In genomic region chr19:42250666-42251531, GRCh38 we compare ENCODE assay signal across 8 cellular contexts. TPM values are rescaled to one million over a fixed set of nuclear protein-coding genes. Genes with fewer than 3 reads are reported as not detected.
DNase-seq lines count a peak whose midpoint lies in the region; ATAC-seq and TF ChIP-seq lines count a peak whose summit lies in the region.

No MANE protein-coding gene starts in this region.

- H3K4me3 ChIP-seq in cardiac fibroblast (replicated peaks in 1 of 2; ENCODE audit: low read depth in 2 of 2, low read length in 2 of 2) (peak overlapping the region; percentile 41 to 82), mesendoderm (ENCODE audit: low read length) (no peak overlapping the region), urinary bladder (ENCODE audit: low read depth, low read length) (no peak overlapping the region)

- H3K9me3 Mint-ChIP-seq in activated CD8-positive, alpha-beta memory T cell treated with anti-CD3 and anti-CD28 coated beads, Interleukin-2, amount 10 ng/mL, durations not matched to agents 7 days and 5 days (ENCODE audit: low read depth), result no peaks in the 10 kb centered on the region

- peaks cover 11% of the 10 kb centered on the region for H3K4me1 ChIP-seq in mesendoderm (ENCODE audit: control insufficient read depth, low read depth, low read length)
- H3K4me1 ChIP-seq in urinary bladder (ENCODE audit: insufficient read depth), result peaks cover 2% of the 10 kb centered on the region

- H3K4ac ChIP-seq in mesendoderm (ENCODE audit: low read depth, low read length), result no peak overlapping the region

- peaks cover 5% of the 10 kb centered on the region for H3K36me3 Mint-ChIP-seq in activated CD8-positive, alpha-beta memory T cell treated with anti-CD3 and anti-CD28 coated beads, Interleukin-2, amount 10 ng/mL, durations not matched to agents 7 days and 5 days

- no peak overlapping the region for H3K4me2 ChIP-seq in mesendoderm (ENCODE audit: low read length)

- H2BK5ac ChIP-seq in mesendoderm (ENCODE audit: low read length), result no peak overlapping the region

- CTCF ChIA-PET in activated CD8-positive, alpha-beta memory T cell treated with anti-CD3 and anti-CD28 coated beads, Interleukin-2, amount 10 ng/mL, durations not matched to agents 7 days and 5 days (lab: Charles Lee), result interaction anchor here (1.0 to 1.9 kb wide), 8 partner anchors 8 to 142 kb away, joined by 3 to 13 read pairs (median 4); partner anchors contain the start of gene GSK3A

- H3K27ac Mint-ChIP-seq in activated CD8-positive, alpha-beta memory T cell treated with anti-CD3 and anti-CD28 coated beads, Interleukin-2, amount 10 ng/mL, durations not matched to agents 7 days and 5 days, result peak overlapping the region; percentile 62

- peaks cover 33% of the 10 kb centered on the region for H3K79me2 ChIP-seq in mesendoderm (ENCODE audit: control insufficient read depth, insufficient read depth, low read length)

- H4K8ac ChIP-seq in mesendoderm (ENCODE audit: low read depth, low read length), result no peak overlapping the region

- H3K56ac ChIP-seq in mesendoderm (ENCODE audit: low read length), result peak overlapping the region; percentile 34

- no CpG with 5 or more reads among the region's 19 CpGs for WGBS in mesendoderm (ENCODE audit: extremely low coverage, insufficient coverage, low lambda C conversion rate)
- WGBS in urinary bladder, result 16% methylated on average over 19 of the region's 19 CpGs

- H3K9ac ChIP-seq in mesendoderm (ENCODE audit: low read length), result no peak overlapping the region

- no peak overlapping the region for H4K5ac ChIP-seq in mesendoderm (ENCODE audit: low read length)

- H3K18ac ChIP-seq in mesendoderm (ENCODE audit: low read length), result no peak overlapping the region

- ATAC-seq in activated CD8-positive, alpha-beta memory T cell treated with anti-CD3 and anti-CD28 coated beads, Interleukin-2, amount 10 ng/mL, durations not matched to agents 7 days and 5 days, result no peak
- no peak for ATAC-seq in GM19395 (IDR thresholded peaks at IDR 0.05; ENCODE audit: unreplicated experiment)
- ATAC-seq in GM18907 (IDR thresholded peaks at IDR 0.05; ENCODE audit: unreplicated experiment), result no peak

- no peak overlapping the region for H3K27ac ChIP-seq in mesendoderm (ENCODE audit: low read depth, low read length)
- H3K27ac ChIP-seq in urinary bladder (ENCODE audit: low read depth), result peak overlapping the region; percentile 65

- TF ChIP-seq CTCF in cardiac fibroblast (IDR thresholded peaks at IDR 0.05; ENCODE audit: low read depth, low read length), result no peak

- no peak overlapping the region for H3K23ac ChIP-seq in mesendoderm (ENCODE audit: low read length)

- no peaks in the 10 kb centered on the region for H3K27me3 ChIP-seq in mesendoderm (ENCODE audit: insufficient read depth, low read length, poor library complexity)

- no peak overlapping the region for H2BK15ac ChIP-seq in mesendoderm (replicated peaks; ENCODE audit: low read depth)

- H3K79me1 ChIP-seq in mesendoderm (ENCODE audit: low read length), result peaks cover 21% of the 10 kb centered on the region

- H3K27me3 Mint-ChIP-seq in activated CD8-positive, alpha-beta memory T cell treated with anti-CD3 and anti-CD28 coated beads, Interleukin-2, amount 10 ng/mL, durations not matched to agents 7 days and 5 days, result peaks cover 2% of the 10 kb centered on the region

- H3K4me1 Mint-ChIP-seq in activated CD8-positive, alpha-beta memory T cell treated with anti-CD3 and anti-CD28 coated beads, Interleukin-2, amount 10 ng/mL, durations not matched to agents 7 days and 5 days, result peaks cover 24% of the 10 kb centered on the region

- H2AK5ac ChIP-seq in mesendoderm (ENCODE audit: low read length), result no peak overlapping the region

- H2BK120ac ChIP-seq in mesendoderm (ENCODE audit: low read depth, low read length), result no peak overlapping the region

- H3K4me3 Mint-ChIP-seq in activated CD8-positive, alpha-beta memory T cell treated with anti-CD3 and anti-CD28 coated beads, Interleukin-2, amount 10 ng/mL, durations not matched to agents 7 days and 5 days, result no peak overlapping the region

- DNase-seq in activated CD8-positive, alpha-beta memory T cell treated with anti-CD3 and anti-CD28 coated beads, Interleukin-2, amount 10 ng/mL, durations not matched to agents 7 days and 5 days, result peak; percentile 46
- DNase-seq in activated CD8-positive, alpha-beta memory T cell treated with anti-CD3 and anti-CD28 coated beads, Interleukin-2, amount 50 U/mL, for 48 hours, result no peak
- peak; percentile 63 to 72 for DNase-seq in cardiac fibroblast (ENCODE audit: low read depth in 2 of 2)
- no peak for DNase-seq in mesendoderm
- DNase-seq in stimulated activated naive CD4-positive, alpha-beta T cell (lab: John Stamatoyannopoulos, UW), result no peak

- peaks cover 8% of the 10 kb centered on the region for H3K36me3 ChIP-seq in mesendoderm (ENCODE audit: control insufficient read depth, insufficient read depth, low read length)
- H3K36me3 ChIP-seq in urinary bladder (ENCODE audit: insufficient read depth), result no peaks in the 10 kb centered on the region

RNA-seq across cellular contexts. Expression of gene ERF, which starts 4.0 kb away (rescaled TPM):
- 10 to 100 TPM; 43.5 to 58.7 TPM for total RNA-seq in activated CD8-positive, alpha-beta memory T cell treated with anti-CD3 and anti-CD28 coated beads, Interleukin-2, amount 10 ng/mL, durations not matched to agents 7 days and 5 days
- 42.7 TPM for polyA plus RNA-seq in mesendoderm (2013, experiment 1 of 2)
- 42.7 TPM for polyA plus RNA-seq in mesendoderm (2013, experiment 2 of 2)
- 17.9 TPM for total RNA-seq in urinary bladder
- 50.9 TPM for polyA plus RNA-seq in urinary bladder

RNA-seq across cellular contexts. Expression of gene GSK3A, which starts 8.5 kb away (rescaled TPM):
- total RNA-seq in activated CD8-positive, alpha-beta memory T cell treated with anti-CD3 and anti-CD28 coated beads, Interleukin-2, amount 10 ng/mL, durations not matched to agents 7 days and 5 days, result 10 to 100 TPM; 47.3 to 53.8 TPM
- polyA plus RNA-seq in mesendoderm (2013, experiment 1 of 2), result 71.8 TPM
- 66.5 TPM for polyA plus RNA-seq in mesendoderm (2013, experiment 2 of 2)
- 8.4 TPM for total RNA-seq in urinary bladder
- polyA plus RNA-seq in urinary bladder, result 56.9 TPM

RNA-seq across cellular contexts. Expression of gene CIC, which starts 18.2 kb away (rescaled TPM):
- 10 to 100 TPM; 67.3 to 77.3 TPM for total RNA-seq in activated CD8-positive, alpha-beta memory T cell treated with anti-CD3 and anti-CD28 coated beads, Interleukin-2, amount 10 ng/mL, durations not matched to agents 7 days and 5 days
- polyA plus RNA-seq in mesendoderm (2013, experiment 1 of 2), result 21.7 TPM
- polyA plus RNA-seq in mesendoderm (2013, experiment 2 of 2), result 22.2 TPM
- total RNA-seq in urinary bladder, result 14.0 TPM
- polyA plus RNA-seq in urinary bladder, result 59.5 TPM

RNA-seq across cellular contexts. Expression of gene ZNF526, which starts 30.8 kb away (rescaled TPM):
- total RNA-seq in activated CD8-positive, alpha-beta memory T cell treated with anti-CD3 and anti-CD28 coated beads, Interleukin-2, amount 10 ng/mL, durations not matched to agents 7 days and 5 days, result 10 to 100 TPM; 21.9 to 24.4 TPM
- 5.9 TPM for polyA plus RNA-seq in mesendoderm (2013, experiment 1 of 2)
- 6.1 TPM for polyA plus RNA-seq in mesendoderm (2013, experiment 2 of 2)
- total RNA-seq in urinary bladder, result 7.0 TPM
- 6.0 TPM for polyA plus RNA-seq in urinary bladder

RNA-seq across cellular contexts. Expression of gene DEDD2, which starts 33.4 kb away (rescaled TPM):
- total RNA-seq in activated CD8-positive, alpha-beta memory T cell treated with anti-CD3 and anti-CD28 coated beads, Interleukin-2, amount 10 ng/mL, durations not matched to agents 7 days and 5 days, result 10 to 100 TPM; 35.8 to 40.7 TPM
- polyA plus RNA-seq in mesendoderm (2013, experiment 1 of 2), result 18.5 TPM
- polyA plus RNA-seq in mesendoderm (2013, experiment 2 of 2), result 17.7 TPM
- total RNA-seq in urinary bladder, result 15.5 TPM
- polyA plus RNA-seq in urinary bladder, result 29.5 TPM

Comparison
In these comparisons a context has a peak if more than half of its experiments do, and no peak if none do; other contexts are left out.
1. DNase-seq: peak in activated CD8-positive, alpha-beta memory T cell treated with anti-CD3 and anti-CD28 coated beads, Interleukin-2, amount 10 ng/mL, durations not matched to agents 7 days and 5 days (single experiment) and cardiac fibroblast (2 of 2); none in activated CD8-positive, alpha-beta memory T cell treated with anti-CD3 and anti-CD28 coated beads, Interleukin-2, amount 50 U/mL, for 48 hours (single experiment), mesendoderm (single experiment) and stimulated activated naive CD4-positive, alpha-beta T cell (0 of 6).
2. H3K4me3 ChIP-seq: peak in cardiac fibroblast (2 of 2); none in mesendoderm (single experiment) and urinary bladder (single experiment).